Comparison of ENCODE assay signal across 27 cellular contexts in the genomic region with DNA sequence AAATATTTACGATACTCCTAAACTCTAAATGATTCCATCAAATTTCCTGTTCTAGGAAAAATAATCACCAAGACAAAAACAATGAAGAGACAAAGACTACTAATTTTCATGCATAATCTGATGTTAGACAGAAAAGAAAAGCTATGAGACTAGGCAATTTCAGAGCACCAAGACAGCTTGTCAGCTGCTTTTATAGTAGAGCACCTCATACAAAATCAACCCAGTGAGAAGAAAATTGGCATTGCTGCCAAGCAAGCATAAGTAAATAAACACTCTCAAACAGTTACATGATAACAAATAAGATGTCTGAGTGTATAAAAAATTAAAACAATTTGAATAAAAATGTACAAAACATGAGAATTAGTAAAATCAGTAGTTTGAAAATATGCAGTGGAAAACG.
"Had no signal": no experiment of that assay in that cellular context is flagged by ENCODE, and none has a peak within 500 bp of the region (broad histone marks: within the 10 kb centered on the region; RNA-seq: fewer than 3 reads in every experiment).

No MANE protein-coding gene starts in this region.

- H3K9me2 ChIP-seq: SK-N-SH had no signal

- H3K36me3 ChIP-seq: ascending aorta, cardiac muscle cell, Peyer's patch, SJSA1 had no signal

- DNase-seq: activated CD4-positive, alpha-beta T cell treated with anti-CD3 and anti-CD28 coated beads, Interleukin-2, amount 10 ng/mL, durations not matched to agents 24 days and 14 days; activated CD4-positive, alpha-beta T cell treated with anti-CD3 and anti-CD28 coated beads, Interleukin-2, amount 50 U/mL, for 4 hours; activated CD8-positive, alpha-beta T cell treated with anti-CD3 and anti-CD28 coated beads for 36 hours; activated effector memory CD4-positive, alpha-beta T cell treated with anti-CD3 and anti-CD28 coated beads, Interleukin-2, amount 50 U/mL, for 16 hours; activated naive CD4-positive, alpha-beta T cell; activated naive CD4-positive, alpha-beta T cell treated with anti-CD3 and anti-CD28 coated beads, Interleukin-2, amount 50 U/mL, for 16 hours; activated naive CD8-positive, alpha-beta T cell treated with anti-CD3 and anti-CD28 coated beads for 36 hours; activated T-cell treated with anti-CD3 and anti-CD28 coated beads, Interleukin-2, amount 50 U/mL, for 1 hour; activated T-cell treated with anti-CD3 and anti-CD28 coated beads, Interleukin-2, amount 50 U/mL, for 72 hours; amygdala; NCI-H1417 treated with DMSO at 0.1 percent for 48 hours; NCI-H1694 treated with DMSO at 0.1 percent for 48 hours; NCI-H446; NCI-H510A treated with DMSO at 0.1 percent for 48 hours; NCI-H526 treated with DMSO at 0.1 percent for 48 hours; NCI-H82; NK-92 treated with Interleukin-12 subunit alpha and Interleukin-12 subunit beta, amount 100 ng/mL, for 24 hours; PC-3; Peyer's patch; RPMI8226; SHP77 treated with DMSO at 0.1 percent for 48 hours; SK-N-SH had no signal

- H3K4me3 ChIP-seq: ascending aorta, cardiac muscle cell, coronary artery, Peyer's patch, SJSA1 had no signal

- H3K4me2 ChIP-seq: SK-N-SH had no signal

- ATAC-seq: activated CD8-positive, alpha-beta T cell treated with anti-CD3 and anti-CD28 coated beads for 36 hours; activated T-cell treated with anti-CD3 and anti-CD28 coated beads, Interleukin-2, amount 50 U/mL, for 72 hours; activated T-helper 17 cell treated with anti-CD3 and anti-CD28 coated beads, Interleukin-2, amount 50 U/mL, for 72 hours; PC-3 had no signal

- H3K27ac ChIP-seq: ascending aorta, cardiac muscle cell, coronary artery, Peyer's patch, SJSA1 had no signal

- H3K9ac ChIP-seq: SK-N-SH had no signal

- H3K27me3 ChIP-seq: ascending aorta, cardiac muscle cell, Peyer's patch, SJSA1 had no signal

- H3K9me3 ChIP-seq: ascending aorta, Peyer's patch, SJSA1, SK-N-SH had no signal
